In the genomic region with DNA sequence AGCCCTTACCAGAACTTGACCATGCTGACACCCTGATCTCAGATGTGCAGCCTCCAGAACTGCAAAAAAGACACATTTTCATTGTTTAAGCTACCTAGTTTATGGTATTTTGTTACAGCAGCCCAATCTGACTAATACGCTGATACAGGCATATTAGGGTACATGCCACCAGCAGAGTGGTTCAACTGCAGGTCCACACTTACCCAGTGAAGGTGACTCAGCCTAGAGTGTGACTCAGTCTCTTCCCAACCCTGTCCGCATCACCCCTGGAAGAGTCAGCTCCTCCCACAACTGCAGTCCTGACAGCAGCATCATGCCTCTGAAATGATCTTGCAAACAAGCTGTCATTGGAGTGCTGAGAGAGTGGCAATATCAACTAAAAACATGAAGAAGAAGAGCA, we compare ENCODE assay signal across 19 cellular contexts. TPM values are rescaled to one million over a fixed set of nuclear protein-coding genes. Genes with fewer than 3 reads are reported as not detected.
DNase-seq lines count a peak whose midpoint lies in the region; ATAC-seq, FAIRE-seq and TF ChIP-seq lines count a peak whose summit lies in the region.
"Had no signal": no experiment of that assay in that cellular context is flagged by ENCODE, and none has a peak within 500 bp of the region (broad histone marks: within the 10 kb centered on the region; RNA-seq: fewer than 3 reads in every experiment).

No MANE protein-coding gene starts in this region.

- intact Hi-C loops in OCI-LY7 (cut with micrococcal nuclease; ENCODE audit: unreplicated experiment) = no loop called here

- H2AFZ ChIP-seq in OCI-LY7 (ENCODE audit: low read length) = no peak overlapping the region

- no peak overlapping the region for H3K4me2 ChIP-seq in OCI-LY7 (ENCODE audit: low read length)

- TF ChIP-seq POLR2A in H54 (IDR thresholded peaks at IDR 0.05; ENCODE audit: low read depth, low read length) = no peak

- no peaks in the 10 kb centered on the region for H3K9me3 ChIP-seq in OCI-LY7 (ENCODE audit: low read length)
- H3K9me3 ChIP-seq: ascending aorta, vagina had no signal

- H3K4me3 ChIP-seq in fibroblast of mammary gland (ENCODE audit: control insufficient read depth, low read depth, low read length) (no peak overlapping the region), OCI-LY7 (ENCODE audit: low read depth, low read length, poor library complexity, severe bottlenecking) (no peak overlapping the region)
- H3K4me3 ChIP-seq: ascending aorta, dorsolateral prefrontal cortex, vagina had no signal

- H3K27ac ChIP-seq in RWPE1 (no peak overlapping the region), OCI-LY7 (ENCODE audit: low read depth, low read length, poor library complexity, severe bottlenecking) (no peak overlapping the region)
- H3K27ac ChIP-seq: ascending aorta, dorsolateral prefrontal cortex, vagina, WERI-Rb-1 had no signal

- no TSS peak for BruUV-seq in OCI-LY7 (replicated peaks; lab: Mats Ljungman, UMichigan)

- CTCF ChIA-PET in RWPE1 (lab: Yijun Ruan, JAX) (interaction anchor here (0.6 kb wide), 1 partner anchor 60 kb away, joined by 3 read pairs; no protein-coding TSS in a partner anchor), OCI-LY7 (lab: Charles Lee; ENCODE audit: unreplicated experiment) (no interaction called here)

- no peak for ATAC-seq in GM21576 (IDR thresholded peaks at IDR 0.05; ENCODE audit: unreplicated experiment)
- no peak for ATAC-seq in activated CD4-positive, CD25-positive, alpha-beta regulatory T cell treated with anti-CD3 and anti-CD28 coated beads, Interleukin-2, amount 50 U/mL, for 24 hours
- ATAC-seq: activated CD8-positive, alpha-beta memory T cell treated with anti-CD3 and anti-CD28 coated beads, Interleukin-2, amount 10 ng/mL, durations not matched to agents 7 days and 5 days had no signal

- peak; percentile 38 for FAIRE-seq in H54 (lab: Jason Lieb, UNC)
- FAIRE-seq: GM18507 had no signal

- DNase-seq in A172 (ENCODE audit: low spot score) (peak; percentile 55), H54 (ENCODE audit: insufficient read length, low spot score) (peak; percentile 33), RWPE1 (ENCODE audit: low spot score) (peak; percentile 53), fibroblast of mammary gland (ENCODE audit: low read depth) (peak; percentile 81), OCI-LY7 (ENCODE audit: low spot score) (no peak), SKM-1 (lab: John Stamatoyannopoulos, UW; ENCODE audit: unreplicated experiment) (no peak)
- DNase-seq: activated CD8-positive, alpha-beta memory T cell treated with anti-CD3 and anti-CD28 coated beads, Interleukin-2, amount 10 ng/mL, durations not matched to agents 7 days and 5 days; activated effector memory CD4-positive, alpha-beta T cell treated with anti-CD3 and anti-CD28 coated beads, Interleukin-2, amount 50 U/mL, for 16 hours; dorsolateral prefrontal cortex; Kasumi-1; NCI-H187 treated with DMSO at 0.1 percent for 48 hours; posterior cingulate gyrus; stimulated activated naive CD4-positive, alpha-beta T cell treated with Interleukin-2 at 50 U/mL for 16 hours; WERI-Rb-1 had no signal

- no peaks in the 10 kb centered on the region for H3K79me2 ChIP-seq in OCI-LY7 (ENCODE audit: insufficient read depth, low read depth, low read length)

- no peaks in the 10 kb centered on the region for H3K4me1 ChIP-seq in OCI-LY7 (ENCODE audit: insufficient read depth, low read length, poor library complexity, severe bottlenecking)
- H3K4me1 ChIP-seq: vagina had no signal

- no peaks in the 10 kb centered on the region for H3K36me3 ChIP-seq in OCI-LY7 (ENCODE audit: insufficient read depth, low read length)
- H3K36me3 ChIP-seq: ascending aorta, vagina, WERI-Rb-1 had no signal

- TF ChIP-seq CTCF in RWPE1 (conservative IDR thresholded peaks at IDR 0.05; ENCODE audit: low read depth) = no peak
- no peak for TF ChIP-seq CTCF in fibroblast of mammary gland (conservative IDR thresholded peaks at IDR 0.05; ENCODE audit: control insufficient read depth, insufficient read depth, low read depth, low read length)
- TF ChIP-seq CTCF in OCI-LY7 (conservative IDR thresholded peaks at IDR 0.05; ENCODE audit: low read length) = no peak

- H3K9me2 ChIP-seq in OCI-LY7 (ENCODE audit: insufficient read depth, low read length) = no peaks in the 10 kb centered on the region

- no peaks in the 10 kb centered on the region for H4K20me1 ChIP-seq in OCI-LY7 (ENCODE audit: insufficient read depth, low read length)

- POLR2A ChIA-PET in RWPE1 (lab: Yijun Ruan, JAX; ENCODE audit: low non-redundant PET) = no interaction called here
- POLR2A ChIA-PET in OCI-LY7 (lab: Charles Lee) = interaction anchor here (0.5 kb wide), 1 partner anchor 94 kb away, joined by 3 read pairs; no protein-coding TSS in a partner anchor

RNA-seq across cellular contexts. Expression of a gene that starts 30.8 kb away (rescaled TPM):
- 33.6 and 35.4 TPM in 2 replicates for total RNA-seq in A172 (2014; rRNA removed; shearing (Covaris generic))
- total RNA-seq in OCI-LY7 (2014; rRNA removed; shearing (Covaris generic)) = 24.5 and 26.4 TPM in 2 replicates
- 50.4 and 59.0 TPM in 2 replicates for total RNA-seq in OCI-LY7 (2022)

Comparison
In these comparisons a context has a peak if more than half of its experiments do, and no peak if none do; other contexts are left out.
1. DNase-seq: peak in A172 (single experiment), H54 (single experiment), RWPE1 (single experiment) and fibroblast of mammary gland (single experiment); none in OCI-LY7 (single experiment) and SKM-1 (single experiment).